Comparison of ENCODE assay signal across 4 cellular contexts in genomic region chr22:50068096-50068495, GRCh38. TPM values are rescaled to one million over a fixed set of nuclear protein-coding genes. Genes with fewer than 3 reads are reported as not detected.
"Had no signal": no experiment of that assay in that cellular context is flagged by ENCODE, and none has a peak within 500 bp of the region (broad histone marks: within the 10 kb centered on the region; RNA-seq: fewer than 3 reads in every experiment).

No MANE protein-coding gene starts in this region.

- H3K4me3 ChIP-seq: GM12878 had no signal

- DNase-seq: GDM1, GF-D8 had no signal

- ATAC-seq: GM12878 had no signal

RNA-seq across cellular contexts. Expression of gene TTLL8, which starts 10.0 kb away (rescaled TPM):
- total RNA-seq: G401, GM12878 had no signal
- polyA plus RNA-seq: GM12878 had no signal

RNA-seq across cellular contexts. Expression of gene MLC1, which starts 17.1 kb away (rescaled TPM):
- total RNA-seq: G401, GM12878 had no signal

RNA-seq across cellular contexts. Expression of gene MOV10L1, which starts 21.7 kb away (rescaled TPM):
- total RNA-seq: G401, GM12878 had no signal

RNA-seq across cellular contexts. Expression of gene IL17REL, which starts 55.5 kb away (rescaled TPM):
- total RNA-seq: G401, GM12878 had no signal
